In genomic region chr13:24208314-24208713, GRCh38 we compare ENCODE assay signal across 11 cellular contexts. TPM values are rescaled to one million over a fixed set of nuclear protein-coding genes. Genes with fewer than 3 reads are reported as not detected.
DNase-seq lines count a peak whose midpoint lies in the region; ATAC-seq and TF ChIP-seq lines count a peak whose summit lies in the region.
"Had no signal": no experiment of that assay in that cellular context is flagged by ENCODE, and none has a peak within 500 bp of the region (broad histone marks: within the 10 kb centered on the region; RNA-seq: fewer than 3 reads in every experiment).

No MANE protein-coding gene starts in this region.

- no peak overlapping the region for H3K4me3 ChIP-seq in AG09309 (ENCODE audit: control insufficient read depth, low read depth, low read length)
- H3K4me3 ChIP-seq in mammary epithelial cell (replicated peaks in 1 of 3; ENCODE audit: insufficient read depth in 1 of 3, low read depth in 2 of 3, low read length in 3 of 3) = no peak overlapping the region
- no peak overlapping the region for H3K4me3 ChIP-seq in left lung
- no peak overlapping the region for H3K4me3 ChIP-seq in mesendoderm (ENCODE audit: low read length)

- H4K20me1 ChIP-seq in mammary epithelial cell (ENCODE audit: insufficient read depth, low read length) = no peaks in the 10 kb centered on the region

- H4K5ac ChIP-seq in mesendoderm (ENCODE audit: low read length) = no peak overlapping the region

- 13% methylated on average over 1 of the region's 1 CpG for WGBS in mammary epithelial cell (ENCODE audit: low coverage, missing lambda C conversion rate)
- no CpG with 5 or more reads among the region's 1 CpG for WGBS in mesendoderm (ENCODE audit: extremely low coverage, insufficient coverage, low lambda C conversion rate)

- H3K79me2 ChIP-seq in mammary epithelial cell (ENCODE audit: insufficient read depth, low read length) = no peaks in the 10 kb centered on the region
- H3K79me2 ChIP-seq in mesendoderm (ENCODE audit: control insufficient read depth, insufficient read depth, low read length) = peaks cover 15% of the 10 kb centered on the region

- no peak overlapping the region for H2BK5ac ChIP-seq in mesendoderm (ENCODE audit: low read length)

- dilution Hi-C loops in mammary epithelial cell (cut with HindIII; ENCODE audit: low sequenced_read_pairs) = no loop called here

- no peak overlapping the region for H2BK120ac ChIP-seq in mesendoderm (ENCODE audit: low read depth, low read length)

- in situ Hi-C loops in mammary epithelial cell (cut with MboI; ENCODE audit: low sequenced_read_pairs in 2 of 2) = loop anchor here (25.0 kb wide), 2 partner anchors 196 to 296 kb away; no protein-coding TSS in a partner anchor

- ATAC-seq in left lung = peak; percentile 71
- ATAC-seq in GM21786 (IDR thresholded peaks at IDR 0.05; ENCODE audit: unreplicated experiment) = no peak

- H3K23ac ChIP-seq in mesendoderm (ENCODE audit: low read length) = no peak overlapping the region

- no peak overlapping the region for H2AFZ ChIP-seq in mammary epithelial cell (ENCODE audit: low read depth, low read length)

- no TSS peak for BruUV-seq in mammary epithelial cell (replicated peaks; lab: Mats Ljungman, UMichigan)

- DNase-seq in AG09309 (ENCODE audit: low read depth) (peak; percentile 67), LHCN-M2 (ENCODE audit: low read depth) (peak; percentile 77), mammary epithelial cell (peak; percentile 67), left lung (no peak), NCI-H2107 treated with DMSO at 0.1 percent for 48 hours (lab: John Stamatoyannopoulos, UW; ENCODE audit: unreplicated experiment) (no peak), mesendoderm (no peak)
- DNase-seq in activated naive CD4-positive, alpha-beta T cell treated with Interleukin-2 at 50 U/mL for 16 hours = no peak
- DNase-seq: activated CD4-positive, alpha-beta T cell treated with anti-CD3 and anti-CD28 coated beads for 1 hour; amygdala had no signal

- CTCF ChIA-PET in mammary epithelial cell (lab: Charles Lee; ENCODE audit: low non-redundant PET) = interaction anchor here (0.6 kb wide), 1 partner anchor 118 kb away, joined by 3 read pairs; no protein-coding TSS in a partner anchor

- peaks cover 17% of the 10 kb centered on the region for H3K79me1 ChIP-seq in mesendoderm (ENCODE audit: low read length)

- H3K9me3 ChIP-seq in mammary epithelial cell (replicated peaks; ENCODE audit: insufficient read depth, low read length) (no peaks in the 10 kb centered on the region), left lung (no peaks in the 10 kb centered on the region)

- H3K27me3 ChIP-seq in mammary epithelial cell (ENCODE audit: insufficient read depth, low read length) (peaks cover 3% of the 10 kb centered on the region), left lung (no peaks in the 10 kb centered on the region), mesendoderm (ENCODE audit: insufficient read depth, low read length, poor library complexity) (no peaks in the 10 kb centered on the region)

- no peaks in the 10 kb centered on the region for H3K4me1 ChIP-seq in mammary epithelial cell (ENCODE audit: insufficient read depth, low read length)
- peaks cover 6 to 17% of the 10 kb centered on the region in 2 donors for H3K4me1 ChIP-seq in left lung
- peaks cover 1% of the 10 kb centered on the region for H3K4me1 ChIP-seq in mesendoderm (ENCODE audit: control insufficient read depth, low read depth, low read length)

- H4K8ac ChIP-seq in mesendoderm (ENCODE audit: low read depth, low read length) = no peak overlapping the region

- H3K4ac ChIP-seq in mesendoderm (ENCODE audit: low read depth, low read length) = no peak overlapping the region

- H2AK5ac ChIP-seq in mesendoderm (ENCODE audit: low read length) = no peak overlapping the region

- no peak overlapping the region for H2BK15ac ChIP-seq in mesendoderm (replicated peaks; ENCODE audit: low read depth)

- H3K18ac ChIP-seq in mesendoderm (ENCODE audit: low read length) = no peak overlapping the region

- intact Hi-C loops in mammary epithelial cell (cut with micrococcal nuclease) (no loop called here), left lung (cut with DNase I) (no loop called here)

- H3K4me2 ChIP-seq in mammary epithelial cell (ENCODE audit: insufficient read depth, low read depth, low read length) (no peak overlapping the region), mesendoderm (ENCODE audit: low read length) (no peak overlapping the region)
- H3K4me2 ChIP-seq: KMS-11 had no signal

- H3K9ac ChIP-seq in mammary epithelial cell (ENCODE audit: insufficient read depth, low read length) = no peak overlapping the region
- no peak overlapping the region for H3K9ac ChIP-seq in mesendoderm (ENCODE audit: low read length)
- H3K9ac ChIP-seq: KMS-11 had no signal

- no peaks in the 10 kb centered on the region for H3K36me3 ChIP-seq in mammary epithelial cell (ENCODE audit: insufficient read depth, low read length)
- H3K36me3 ChIP-seq in left lung = no peaks in the 10 kb centered on the region
- H3K36me3 ChIP-seq in mesendoderm (ENCODE audit: control insufficient read depth, insufficient read depth, low read length) = no peaks in the 10 kb centered on the region

- no peak overlapping the region for H3K56ac ChIP-seq in mesendoderm (ENCODE audit: low read length)

- TF ChIP-seq CTCF in AG09309 (IDR thresholded peaks at IDR 0.05; ENCODE audit: control insufficient read depth, insufficient read depth, low read depth, low read length, missing control alignments) (no peak), mammary epithelial cell (conservative IDR thresholded peaks at IDR 0.05 in 1 of 2, IDR thresholded peaks at IDR 0.05 in 1 of 2; ENCODE audit: extremely low read depth in 1 of 2, insufficient read depth in 1 of 2, low read depth in 1 of 2, low read length in 2 of 2) (no peak), left lung (IDR thresholded peaks at IDR 0.05) (no peak)

- H3K27ac ChIP-seq in mammary epithelial cell (ENCODE audit: insufficient read depth, low read depth, low read length) = no peak overlapping the region
- H3K27ac ChIP-seq in left lung = no peak overlapping the region
- H3K27ac ChIP-seq in mesendoderm (ENCODE audit: low read depth, low read length) = no peak overlapping the region
- H3K27ac ChIP-seq: KMS-11 had no signal

RNA-seq across cellular contexts. Expression of gene SPATA13, which starts 47.8 kb away (rescaled TPM):
- total RNA-seq in LHCN-M2 (2014; rRNA removed) = 9.4 and 12.1 TPM in 2 replicates
- polyA plus RNA-seq in LHCN-M2 (2012) = 2.4 TPM
- under 1 TPM; 0.50 to 0.52 TPM for total RNA-seq in mammary epithelial cell
- polyA plus RNA-seq in mammary epithelial cell = 0.32 TPM
- polyA minus RNA-seq in mammary epithelial cell = not detected
- 10 to 100 TPM; 18.6 to 31.4 TPM for total RNA-seq in left lung
- 16.1 TPM for polyA plus RNA-seq in mesendoderm (2013, experiment 1 of 2)
- 14.9 TPM for polyA plus RNA-seq in mesendoderm (2013, experiment 2 of 2)

Comparison
In these comparisons a context has a peak if more than half of its experiments do, and no peak if none do; other contexts are left out.
1. DNase-seq: peak in AG09309 (single experiment), LHCN-M2 (single experiment) and mammary epithelial cell (single experiment); none in left lung (0 of 2), NCI-H2107 treated with DMSO at 0.1 percent for 48 hours (single experiment), mesendoderm (single experiment) and activated naive CD4-positive, alpha-beta T cell treated with Interleukin-2 at 50 U/mL for 16 hours (single experiment).